8 cellular contexts compared by ENCODE assay signal in genomic region chr19:35756373-35757230, GRCh38. TPM values are rescaled to one million over a fixed set of nuclear protein-coding genes. Genes with fewer than 3 reads are reported as not detected.
DNase-seq lines count a peak whose midpoint lies in the region; ATAC-seq and TF ChIP-seq lines count a peak whose summit lies in the region.

Gene HSPB6 (minus strand): TSS chr19:35757029. CDS start chr19:35757008, 21 bp downstream.

- H3K36me3 Mint-ChIP-seq in IgD-negative memory B cell = no peaks in the 10 kb centered on the region
- peaks cover 4% of the 10 kb centered on the region for H3K36me3 Mint-ChIP-seq in type B pancreatic cell

- CTCF ChIA-PET in AG04450 (lab: Charles Lee) = interaction anchor here (1.0 kb wide), 1 partner anchor 8 kb away, joined by 3 read pairs; the partner anchor contains the start of gene LIN37

- H3K4me3 ChIP-seq in AG04450 (ENCODE audit: low read depth, low read length) (peak within 1 kb of the TSS; percentile 66), choroid plexus epithelial cell (ENCODE audit: low read depth, low read length) (peak within 1 kb of the TSS; percentile 82)

- H3K4me1 Mint-ChIP-seq in IgD-negative memory B cell = peaks cover 6 to 10% (median 9%) of the 10 kb centered on the region in 3 donors
- H3K4me1 Mint-ChIP-seq in type B pancreatic cell (ENCODE audit: unreplicated experiment) = peaks cover 9% of the 10 kb centered on the region

- no peak for TF ChIP-seq CTCF in AG04450 (IDR thresholded peaks at IDR 0.05; ENCODE audit: low read depth, low read length)
- no peak for TF ChIP-seq CTCF in choroid plexus epithelial cell (conservative IDR thresholded peaks at IDR 0.05; ENCODE audit: low read depth, low read length)
- TF ChIP-seq CTCF in type B pancreatic cell (conservative IDR thresholded peaks at IDR 0.05) = no peak

- peak within 1 kb of the TSS; percentile 99 for H3K27ac ChIP-seq in AG04450 (ENCODE audit: low read depth, low read length)

- peak within 1 kb of the TSS; percentile 96 to 99 (median 97) for H3K4me3 Mint-ChIP-seq in IgD-negative memory B cell
- H3K4me3 Mint-ChIP-seq in type B pancreatic cell = peak within 1 kb of the TSS; percentile 99

- no peak for ATAC-seq in HG03469 (IDR thresholded peaks at IDR 0.05; ENCODE audit: unreplicated experiment)
- no peak for ATAC-seq in HG03378 (IDR thresholded peaks at IDR 0.05; ENCODE audit: unreplicated experiment)

- H3K27me3 Mint-ChIP-seq in IgD-negative memory B cell (peaks cover 13% of the 10 kb centered on the region), type B pancreatic cell (peaks cover 14% of the 10 kb centered on the region)

- H3K9me3 Mint-ChIP-seq in IgD-negative memory B cell (peaks cover 0 to 2% (median 0%) of the 10 kb centered on the region in 3 donors), type B pancreatic cell (no peaks in the 10 kb centered on the region)

- POLR2A ChIA-PET in AG04450 (lab: Yijun Ruan, JAX) = interaction anchor here (0.6 to 2.4 kb wide), 5 partner anchors 8 to 238 kb away, joined by 3 to 20 read pairs (median 10); partner anchors contain the start of genes LIN37, PSENEN and U2AF1L4

- no peaks in the 10 kb centered on the region for H3K9me3 ChIP-seq in AG04450 (ENCODE audit: control insufficient read depth, insufficient read depth, low read length)

- no peaks in the 10 kb centered on the region for H3K27me3 ChIP-seq in AG04450 (ENCODE audit: control insufficient read depth, insufficient read depth, low read length)

- DNase-seq in AG04450 (ENCODE audit: low read depth, low spot score) = no peak
- DNase-seq in choroid plexus epithelial cell (ENCODE audit: low read depth) = peak; percentile 86
- DNase-seq in medulla oblongata (ENCODE audit: extremely low spot score) = peak; percentile 48
- no peak for DNase-seq in type B pancreatic cell (ENCODE audit: extremely low spot score, unreplicated experiment)
- DNase-seq in activated effector memory CD4-positive, alpha-beta T cell treated with anti-CD3 and anti-CD28 coated beads, Interleukin-2, amount 50 U/mL, for 16 hours = no peak

- peak within 1 kb of the TSS; percentile 91 to 100 (median 96) for H3K27ac Mint-ChIP-seq in IgD-negative memory B cell
- H3K27ac Mint-ChIP-seq in type B pancreatic cell = peak within 1 kb of the TSS; percentile 97

RNA-seq across cellular contexts. Expression of gene HSPB6, which starts in this region (rescaled TPM):
- polyA plus RNA-seq in AG04450 (2011; rRNA removed) (31.7 and 46.5 TPM in 2 replicates), IgD-negative memory B cell (not detected)
- polyA minus RNA-seq in AG04450 (2011; rRNA and poly(A)+ RNA removed) = 43.4 and 58.9 TPM in 2 replicates
- total RNA-seq in type B pancreatic cell (ENCODE audit: low replicate concordance) = 0.43 and 0.60 TPM in 2 replicates

Comparison
In these comparisons a context has a peak if more than half of its experiments do, and no peak if none do; other contexts are left out.
1. RNA of gene HSPB6 (polyA plus RNA-seq): 31.7 to 46.5 TPM in AG04450; not detected in IgD-negative memory B cell (single experiment); every median in the first group is over 10 times any median in the second.
2. DNase-seq: peak in choroid plexus epithelial cell (single experiment) and medulla oblongata (single experiment); none in AG04450 (single experiment), type B pancreatic cell (single experiment) and activated effector memory CD4-positive, alpha-beta T cell treated with anti-CD3 and anti-CD28 coated beads, Interleukin-2, amount 50 U/mL, for 16 hours (single experiment).